ENCODE assay signal across 26 cellular contexts in the genomic region with DNA sequence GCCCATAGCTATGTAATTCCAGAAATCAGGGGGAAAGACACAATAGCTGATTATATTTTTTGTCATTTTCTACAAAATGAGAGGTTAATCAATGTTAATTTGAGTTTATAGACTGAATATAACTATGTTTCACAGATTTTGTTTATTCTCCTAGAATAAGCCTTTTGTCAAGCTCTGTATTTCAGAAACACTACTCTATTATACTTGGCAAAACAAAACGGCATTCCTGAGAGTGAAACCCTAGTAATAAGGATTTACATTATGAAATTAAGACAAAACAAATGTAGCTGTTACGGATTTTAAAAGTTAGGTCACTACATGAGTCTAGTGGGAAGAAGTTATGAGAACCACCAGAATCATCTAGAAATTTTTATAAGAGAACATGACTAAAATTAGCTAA.
"Had no signal": no experiment of that assay in that cellular context is flagged by ENCODE, and none has a peak within 500 bp of the region (broad histone marks: within the 10 kb centered on the region; RNA-seq: fewer than 3 reads in every experiment).

No MANE protein-coding gene starts in this region.

- ATAC-seq: activated CD4-positive, alpha-beta T cell treated with anti-CD3 and anti-CD28 coated beads for 36 hours; activated naive CD4-positive, alpha-beta T cell treated with anti-CD3 and anti-CD28 coated beads, Interleukin-2, amount 50 U/mL, for 72 hours; activated T-cell treated with anti-CD3 and anti-CD28 coated beads, Interleukin-2, amount 50 U/mL, for 72 hours; effector memory CD8-positive, alpha-beta T cell; gastrocnemius medialis; heart left ventricle had no signal

- DNase-seq: activated CD4-positive, alpha-beta memory T cell treated with anti-CD3 and anti-CD28 coated beads for 36 hours; activated CD4-positive, alpha-beta T cell treated with anti-CD3 and anti-CD28 coated beads for 36 hours; activated CD4-positive, alpha-beta T cell treated with anti-CD3 and anti-CD28 coated beads, Interleukin-2, amount 10 ng/mL, durations not matched to agents 24 days and 14 days; activated CD4-positive, CD25-positive, alpha-beta regulatory T cell; activated CD4-positive, CD25-positive, alpha-beta regulatory T cell treated with anti-CD3 and anti-CD28 coated beads, Interleukin-2, amount 50 U/mL, for 72 hours; activated CD8-positive, alpha-beta memory T cell treated with anti-CD3 and anti-CD28 coated beads, Interleukin-2, amount 50 U/mL, for 48 hours; activated gamma-delta T cell; activated naive CD4-positive, alpha-beta T cell; activated naive CD4-positive, alpha-beta T cell treated with anti-CD3 and anti-CD28 coated beads, Interleukin-2, amount 10 ng/mL, durations not matched to agents 7 days and 5 days; activated naive CD8-positive, alpha-beta T cell treated with anti-CD3 and anti-CD28 coated beads, Interleukin-2, amount 10 ng/mL, durations not matched to agents 7 days and 5 days; activated T-cell treated with anti-CD3 and anti-CD28 coated beads for 4 hours; activated T-cell treated with anti-CD3 and anti-CD28 coated beads, Interleukin-2, amount 50 U/mL, for 24 hours; activated T-cell treated with anti-CD3 and anti-CD28 coated beads, Interleukin-2, amount 50 U/mL, for 72 hours; amniotic stem cell; anterior cingulate cortex; brain microvascular endothelial cell; dermis blood vessel endothelial cell; effector CD4-positive, alpha-beta T cell; effector memory CD8-positive, alpha-beta T cell; erythroblast; foreskin fibroblast; gastrocnemius medialis; glutamatergic neuron; heart left ventricle; T-helper 2 cell had no signal
